24 cellular contexts compared by ENCODE assay signal in the genomic region with DNA sequence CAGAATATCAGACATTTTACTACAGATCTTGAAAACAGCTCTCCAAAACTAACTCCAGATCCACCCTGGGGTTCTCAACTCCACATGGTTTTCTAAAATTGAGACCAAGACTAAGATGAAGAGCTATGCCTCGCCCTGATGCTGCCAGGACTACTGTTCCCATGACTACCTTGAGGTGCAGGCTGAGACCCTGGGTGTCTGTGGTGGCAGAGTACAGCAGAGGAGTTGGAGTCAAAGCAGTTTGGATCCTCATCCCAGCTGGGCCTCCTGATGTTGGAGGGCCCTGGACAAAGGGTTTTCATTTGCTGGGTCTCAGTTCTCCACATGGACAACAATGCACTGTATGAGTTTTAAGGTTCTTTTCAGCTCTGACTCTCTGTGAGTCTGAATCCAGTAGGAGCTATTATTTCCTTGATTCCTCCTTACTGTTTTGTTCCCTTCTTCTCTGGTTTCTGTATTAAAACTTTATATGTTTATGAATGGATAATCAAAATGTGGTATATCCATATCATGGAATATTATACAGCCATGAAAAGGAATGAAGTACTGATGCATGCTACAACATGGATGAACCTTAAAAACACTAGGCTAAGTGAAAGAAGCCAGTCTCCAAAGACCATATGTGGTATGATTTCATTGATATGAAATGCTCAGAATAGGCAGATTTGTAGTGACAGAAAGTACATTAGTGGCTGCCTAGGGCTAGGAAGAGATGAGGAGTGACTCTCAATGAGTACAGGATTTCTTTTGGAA.
DNase-seq lines count a peak whose midpoint lies in the region; ATAC-seq and TF ChIP-seq lines count a peak whose summit lies in the region.
"Had no signal": no experiment of that assay in that cellular context is flagged by ENCODE, and none has a peak within 500 bp of the region (broad histone marks: within the 10 kb centered on the region; RNA-seq: fewer than 3 reads in every experiment).

No MANE protein-coding gene starts in this region.

- TF ChIP-seq EP300 in tibial nerve (IDR thresholded peaks at IDR 0.05): no peak

- H3K4me2 ChIP-seq in mesendoderm (ENCODE audit: low read length): no peak overlapping the region

- no peak for ATAC-seq in GM21381 (IDR thresholded peaks at IDR 0.05; ENCODE audit: unreplicated experiment)
- ATAC-seq: PC-3 had no signal

- H3K27me3 ChIP-seq in colonic mucosa (no peaks in the 10 kb centered on the region), mesendoderm (ENCODE audit: insufficient read depth, low read length, poor library complexity) (no peaks in the 10 kb centered on the region), tibial nerve (no peaks in the 10 kb centered on the region)
- H3K27me3 ChIP-seq: BE2C had no signal

- H3K27ac Mint-ChIP-seq in CD14-positive monocyte (no peak overlapping the region), endothelial cell (ENCODE audit: unreplicated experiment) (no peak overlapping the region)
- H3K27ac Mint-ChIP-seq: H9 had no signal

- no peak overlapping the region for H3K23ac ChIP-seq in mesendoderm (ENCODE audit: low read length)

- no peak overlapping the region for H3K4ac ChIP-seq in mesendoderm (ENCODE audit: low read depth, low read length)

- H3K36me3 Mint-ChIP-seq in CD14-positive monocyte (no peaks in the 10 kb centered on the region), endothelial cell (ENCODE audit: low read depth, unreplicated experiment) (no peaks in the 10 kb centered on the region)
- H3K36me3 Mint-ChIP-seq: CD4-positive, CD25-positive, alpha-beta regulatory T cell had no signal

- H3K18ac ChIP-seq in mesendoderm (ENCODE audit: low read length): no peak overlapping the region

- peak; percentile 4 for DNase-seq in NCI-H748 (lab: John Stamatoyannopoulos, UW; ENCODE audit: unreplicated experiment)
- DNase-seq in NCI-H748 treated with DMSO at 0.1 percent for 48 hours (lab: John Stamatoyannopoulos, UW): no peak
- DNase-seq in CD14-positive monocyte (ENCODE audit: low spot score): peak; percentile 30
- peak; percentile 10 for DNase-seq in colonic mucosa
- DNase-seq in mesendoderm: no peak
- no peak for DNase-seq in endothelial cell (ENCODE audit: low spot score)
- DNase-seq in tibial nerve (ENCODE audit: low spot score in 2 of 2): no peak
- DNase-seq: ACHN; BE2C; CD4-positive, CD25-positive, alpha-beta regulatory T cell; GM23248; H9; Karpas-422; NCI-H1092; NCI-H1417 treated with DMSO at 0.1 percent for 48 hours; NCI-H1694 treated with DMSO at 0.1 percent for 48 hours; NCI-H2081 treated with DMSO at 0.1 percent for 48 hours; NCI-H226; NCI-H510A; NCI-H69; NK-92 treated with Interleukin-12 subunit alpha and Interleukin-12 subunit beta, amount 100 ng/mL, for 24 hours; PC-3 had no signal

- no peak overlapping the region for H4K8ac ChIP-seq in mesendoderm (ENCODE audit: low read depth, low read length)

- no peak for TF ChIP-seq POLR2A in tibial nerve (IDR thresholded peaks at IDR 0.05)

- H3K56ac ChIP-seq in mesendoderm (ENCODE audit: low read length): no peak overlapping the region

- H3K27me3 Mint-ChIP-seq in CD14-positive monocyte (ENCODE audit: low read depth in 3 of 3) (peaks cover 0 to 5% (median 3%) of the 10 kb centered on the region in 3 donors), endothelial cell (ENCODE audit: unreplicated experiment) (peaks cover 9% of the 10 kb centered on the region)

- no peak overlapping the region for H3K4me3 Mint-ChIP-seq in CD14-positive monocyte
- H3K4me3 Mint-ChIP-seq in endothelial cell (ENCODE audit: unreplicated experiment): no peak overlapping the region
- H3K4me3 Mint-ChIP-seq: CD4-positive, CD25-positive, alpha-beta regulatory T cell; H9 had no signal

- H2BK120ac ChIP-seq in mesendoderm (ENCODE audit: low read depth, low read length): no peak overlapping the region

- no peak overlapping the region for H3K4me3 ChIP-seq in colonic mucosa
- no peak overlapping the region for H3K4me3 ChIP-seq in mesendoderm (ENCODE audit: low read length)
- H3K4me3 ChIP-seq in tibial nerve: no peak overlapping the region
- H3K4me3 ChIP-seq: GM23248 had no signal

- no CpG with 5 or more reads among the region's 1 CpG for WGBS in mesendoderm (ENCODE audit: extremely low coverage, insufficient coverage, low lambda C conversion rate)
- 95% methylated on average over 1 of the region's 1 CpG; no CpG with 5 or more reads in 1 of the 2 donors for WGBS in tibial nerve, 2 donors

- H3K9me3 ChIP-seq in colonic mucosa (no peaks in the 10 kb centered on the region), tibial nerve (peaks cover 0 to 6% (median 0%) of the 10 kb centered on the region in 4 donors)

- no peak overlapping the region for H2BK5ac ChIP-seq in mesendoderm (ENCODE audit: low read length)

- intact Hi-C loops in CD14-positive monocyte (cut with micrococcal nuclease): no loop called here
- intact Hi-C loops in colonic mucosa (cut with DNase I): no loop called here

- H3K9me3 Mint-ChIP-seq in CD14-positive monocyte (peaks cover 0 to 9% (median 5%) of the 10 kb centered on the region in 7 donors), endothelial cell (ENCODE audit: unreplicated experiment) (no peaks in the 10 kb centered on the region)

- H3K79me2 ChIP-seq in mesendoderm (ENCODE audit: control insufficient read depth, insufficient read depth, low read length): no peaks in the 10 kb centered on the region

- H3K9ac ChIP-seq in colonic mucosa (ENCODE audit: low read depth in 2 of 2, low read length in 2 of 2): no peak overlapping the region
- no peak overlapping the region for H3K9ac ChIP-seq in mesendoderm (ENCODE audit: low read length)
- H3K9ac ChIP-seq: GM23248 had no signal

- H3K4me1 Mint-ChIP-seq in CD14-positive monocyte (peaks cover 22% of the 10 kb centered on the region), endothelial cell (ENCODE audit: unreplicated experiment) (peaks cover 21% of the 10 kb centered on the region)

- H3K27ac ChIP-seq in colonic mucosa: no peak overlapping the region
- H3K27ac ChIP-seq in mesendoderm (ENCODE audit: low read depth, low read length): no peak overlapping the region
- no peak overlapping the region for H3K27ac ChIP-seq in tibial nerve
- H3K27ac ChIP-seq: 22Rv1, GM23248 had no signal

- no peaks in the 10 kb centered on the region for H3K79me1 ChIP-seq in mesendoderm (ENCODE audit: low read length)

- H3K4me1 ChIP-seq in colonic mucosa (no peaks in the 10 kb centered on the region), mesendoderm (ENCODE audit: control insufficient read depth, low read depth, low read length) (peaks cover 2% of the 10 kb centered on the region), tibial nerve (peaks cover 0 to 10% (median 0%) of the 10 kb centered on the region in 4 donors)

- H2BK15ac ChIP-seq in mesendoderm (replicated peaks; ENCODE audit: low read depth): no peak overlapping the region

- H3K36me3 ChIP-seq in colonic mucosa (no peaks in the 10 kb centered on the region), mesendoderm (ENCODE audit: control insufficient read depth, insufficient read depth, low read length) (no peaks in the 10 kb centered on the region), tibial nerve (no peaks in the 10 kb centered on the region)

- H2AK5ac ChIP-seq in mesendoderm (ENCODE audit: low read length): peak overlapping the region; percentile 23

- TF ChIP-seq CTCF in CD14-positive monocyte (IDR thresholded peaks at IDR 0.05) (no peak), colonic mucosa (IDR thresholded peaks at IDR 0.05) (no peak), endothelial cell (IDR thresholded peaks at IDR 0.05; ENCODE audit: unreplicated experiment) (no peak), tibial nerve (IDR thresholded peaks at IDR 0.05) (no peak)

- H4K5ac ChIP-seq in mesendoderm (ENCODE audit: low read length): no peak overlapping the region

Comparison
In these comparisons a context has a peak if more than half of its experiments do, and no peak if none do; other contexts are left out.
1. DNase-seq: peak in NCI-H748 (single experiment), CD14-positive monocyte (single experiment) and colonic mucosa (single experiment); none in NCI-H748 treated with DMSO at 0.1 percent for 48 hours (single experiment), mesendoderm (single experiment), endothelial cell (single experiment) and tibial nerve (0 of 2).